ENCODE assay signal across 3 cellular contexts in the genomic region with DNA sequence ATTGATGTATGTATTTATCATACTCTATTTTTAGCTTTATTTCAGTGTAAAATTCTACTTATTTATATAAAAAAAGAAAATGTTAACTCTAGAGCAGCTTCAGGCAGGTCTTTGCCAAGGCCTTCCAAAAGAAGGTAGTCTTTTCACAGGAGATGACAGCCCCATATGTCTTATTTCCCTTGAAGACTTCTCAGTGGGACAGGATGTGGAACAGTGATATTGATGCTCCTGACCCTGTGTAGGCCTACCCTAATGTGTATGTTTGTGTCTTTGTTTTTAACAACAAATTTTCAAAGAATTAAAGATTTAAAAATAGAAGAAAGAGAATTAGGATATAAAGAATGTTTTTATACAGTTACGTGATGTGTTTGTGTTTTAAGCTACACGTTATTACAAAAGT.
"Had no signal": no experiment of that assay in that cellular context is flagged by ENCODE, and none has a peak within 500 bp of the region (broad histone marks: within the 10 kb centered on the region; RNA-seq: fewer than 3 reads in every experiment).

No MANE protein-coding gene starts in this region.

- DNase-seq: GDM1, GF-D8 had no signal

- ATAC-seq: GM12878 had no signal

- H3K4me3 ChIP-seq: GM12878 had no signal
